ENCODE assay signal across 8 cellular contexts in genomic region chrX:85004255-85004654, GRCh38. TPM values are rescaled to one million over a fixed set of nuclear protein-coding genes. Genes with fewer than 3 reads are reported as not detected.
DNase-seq lines count a peak whose midpoint lies in the region; ATAC-seq, FAIRE-seq and TF ChIP-seq lines count a peak whose summit lies in the region.

No MANE protein-coding gene starts in this region.

- H3K4me3 ChIP-seq in iPS DF 6.9 (ENCODE audit: low read length) (peak overlapping the region; percentile 93), smooth muscle cell (peak overlapping the region; percentile 83)

- no peaks in the 10 kb centered on the region for H3K36me3 Mint-ChIP-seq in activated CD8-positive, alpha-beta T cell treated with anti-CD3 and anti-CD28 coated beads, Interleukin-2, amount 10 ng/mL, durations not matched to agents 7 days and 5 days (ENCODE audit: low read depth)

- peaks cover 4% of the 10 kb centered on the region for H3K27me3 Mint-ChIP-seq in activated CD8-positive, alpha-beta T cell treated with anti-CD3 and anti-CD28 coated beads, Interleukin-2, amount 10 ng/mL, durations not matched to agents 7 days and 5 days (ENCODE audit: low read depth)

- peaks cover 8% of the 10 kb centered on the region for H3K4me1 Mint-ChIP-seq in activated CD8-positive, alpha-beta T cell treated with anti-CD3 and anti-CD28 coated beads, Interleukin-2, amount 10 ng/mL, durations not matched to agents 7 days and 5 days (ENCODE audit: low read depth)

- H3F3A ChIP-seq in smooth muscle cell (ENCODE audit: low read depth) = no peaks in the 10 kb centered on the region

- H3K36me3 ChIP-seq in iPS DF 6.9 (ENCODE audit: control insufficient read depth, insufficient read depth, low read length) = no peaks in the 10 kb centered on the region
- H3K36me3 ChIP-seq in smooth muscle cell (ENCODE audit: low read depth) = no peaks in the 10 kb centered on the region

- no peak for TF ChIP-seq CTCF in smooth muscle cell (IDR thresholded peaks at IDR 0.05; ENCODE audit: borderline replicate concordance, insufficient read depth, poor library complexity, severe bottlenecking)

- CTCF ChIA-PET in activated CD8-positive, alpha-beta T cell treated with anti-CD3 and anti-CD28 coated beads, Interleukin-2, amount 10 ng/mL, durations not matched to agents 7 days and 5 days (lab: Charles Lee) = no interaction called here

- H3K9ac ChIP-seq in smooth muscle cell (ENCODE audit: low read depth) = peak overlapping the region; percentile 66

- peak overlapping the region; percentile 87 for H2AFZ ChIP-seq in smooth muscle cell (ENCODE audit: low read depth)

- peak overlapping the region; percentile 80 for H3K27ac Mint-ChIP-seq in activated CD8-positive, alpha-beta T cell treated with anti-CD3 and anti-CD28 coated beads, Interleukin-2, amount 10 ng/mL, durations not matched to agents 7 days and 5 days

- no peak overlapping the region for H3K27ac ChIP-seq in iPS DF 6.9 (ENCODE audit: low read length)
- peak overlapping the region; percentile 73 for H3K27ac ChIP-seq in smooth muscle cell (ENCODE audit: low read depth)

- H3K9me3 ChIP-seq in iPS DF 6.9 (ENCODE audit: control insufficient read depth, insufficient read depth, low read length) (no peaks in the 10 kb centered on the region), smooth muscle cell (replicated peaks; ENCODE audit: low read depth) (no peaks in the 10 kb centered on the region)

- H4K20me1 ChIP-seq in smooth muscle cell (ENCODE audit: low read depth) = no peaks in the 10 kb centered on the region

- no peaks in the 10 kb centered on the region for H3K4me1 ChIP-seq in iPS DF 6.9 (ENCODE audit: control insufficient read depth, insufficient read depth, low read length)
- H3K4me1 ChIP-seq in smooth muscle cell (ENCODE audit: low read depth) = no peaks in the 10 kb centered on the region

- peak overlapping the region; percentile 87 for H3K4me2 ChIP-seq in smooth muscle cell

- FAIRE-seq in RCC 7860 (lab: Jason Lieb, UNC) = no peak

- H3K4me3 Mint-ChIP-seq in activated CD8-positive, alpha-beta T cell treated with anti-CD3 and anti-CD28 coated beads, Interleukin-2, amount 10 ng/mL, durations not matched to agents 7 days and 5 days = peak overlapping the region; percentile 80

- peaks cover 13% of the 10 kb centered on the region for H3K79me2 ChIP-seq in smooth muscle cell (ENCODE audit: low read depth)

- no peaks in the 10 kb centered on the region for H3K9me3 Mint-ChIP-seq in activated CD8-positive, alpha-beta T cell treated with anti-CD3 and anti-CD28 coated beads, Interleukin-2, amount 10 ng/mL, durations not matched to agents 7 days and 5 days (ENCODE audit: insufficient read depth)

- whole genome bisulfite sequencing in iPS DF 6.9 (ENCODE audit: insufficient coverage, insufficient read length) = no CpG with 5 or more reads among the region's 11 CpGs
- WGBS in smooth muscle cell (ENCODE audit: low lambda C conversion rate) = 50% methylated on average over 11 of the region's 11 CpGs

- DNase-seq in Daoy (ENCODE audit: low read depth) = peak; percentile 2
- DNase-seq in activated CD8-positive, alpha-beta T cell treated with anti-CD3 and anti-CD28 coated beads, Interleukin-2, amount 10 ng/mL, durations not matched to agents 7 days and 5 days = no peak
- DNase-seq in iPS DF 6.9 (ENCODE audit: low read depth, low spot score) = no peak
- DNase-seq in smooth muscle cell (lab: John Stamatoyannopoulos, UW; ENCODE audit: unreplicated experiment) = no peak
- no peak for DNase-seq in RCC 7860 (ENCODE audit: low spot score)
- no peak for DNase-seq in AG08395 (ENCODE audit: low spot score)

- POLR2A ChIA-PET in activated CD8-positive, alpha-beta T cell treated with anti-CD3 and anti-CD28 coated beads, Interleukin-2, amount 10 ng/mL, durations not matched to agents 7 days and 5 days (lab: Charles Lee) = no interaction called here

- H3K27me3 ChIP-seq in iPS DF 6.9 (ENCODE audit: control insufficient read depth, insufficient read depth, low read length) (no peaks in the 10 kb centered on the region), smooth muscle cell (ENCODE audit: low read depth) (no peaks in the 10 kb centered on the region)

- ATAC-seq in HG02981 (IDR thresholded peaks at IDR 0.05; ENCODE audit: unreplicated experiment) = peak; percentile 3
- ATAC-seq in activated CD8-positive, alpha-beta T cell treated with anti-CD3 and anti-CD28 coated beads, Interleukin-2, amount 10 ng/mL, durations not matched to agents 7 days and 5 days = peak; percentile 19
- ATAC-seq in GM18868 (IDR thresholded peaks at IDR 0.05; ENCODE audit: unreplicated experiment) = no peak

RNA-seq across cellular contexts. Expression of gene APOOL, which starts 0.6 kb away (rescaled TPM):
- 10.4 and 11.1 TPM in 2 replicates for total RNA-seq in Daoy (2014; rRNA removed; shearing (Covaris generic))
- 10 to 100 TPM; 11.6 to 13.4 TPM for total RNA-seq in activated CD8-positive, alpha-beta T cell treated with anti-CD3 and anti-CD28 coated beads, Interleukin-2, amount 10 ng/mL, durations not matched to agents 7 days and 5 days
- 16.0 and 17.0 TPM in 2 replicates for total RNA-seq in smooth muscle cell
- polyA plus RNA-seq in smooth muscle cell = 1.8 and 1.9 TPM in 2 replicates
